In the genomic region with DNA sequence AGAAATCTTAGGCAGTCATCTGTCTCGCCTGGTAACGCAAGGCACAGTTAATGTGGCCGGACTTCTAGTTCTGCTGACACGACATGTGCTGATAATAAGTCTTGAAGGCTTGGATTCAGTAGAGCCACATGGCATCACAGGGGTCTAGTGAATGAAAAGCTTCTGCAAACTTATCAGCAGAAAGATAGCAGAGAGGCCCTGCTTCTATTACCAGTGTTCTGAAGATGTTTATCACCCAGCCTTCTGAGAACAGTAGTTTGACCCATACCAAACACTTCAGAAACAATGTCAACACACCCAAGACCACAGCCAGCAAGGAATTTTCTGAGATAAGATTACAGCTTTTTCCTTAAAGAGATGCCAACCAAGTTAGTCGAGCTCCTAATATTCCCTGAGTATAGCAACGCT, we compare ENCODE assay signal across 15 cellular contexts.
DNase-seq lines count a peak whose midpoint lies in the region; ATAC-seq and TF ChIP-seq lines count a peak whose summit lies in the region.
"Had no signal": no experiment of that assay in that cellular context is flagged by ENCODE, and none has a peak within 500 bp of the region (broad histone marks: within the 10 kb centered on the region; RNA-seq: fewer than 3 reads in every experiment).

No MANE protein-coding gene starts in this region.

- H3K36me3 Mint-ChIP-seq in glutamatergic neuron (ENCODE audit: unreplicated experiment) (peaks cover 12% of the 10 kb centered on the region), T-helper 17 cell (ENCODE audit: low read depth) (peaks cover 11% of the 10 kb centered on the region)
- H3K36me3 Mint-ChIP-seq: activated naive CD4-positive, alpha-beta T cell treated with anti-CD3 and anti-CD28 coated beads, Interleukin-2, amount 50 U/mL, for 24 hours had no signal

- no peak overlapping the region for H2AFZ ChIP-seq in parathyroid adenoma

- no peaks in the 10 kb centered on the region for H3K79me2 ChIP-seq in parathyroid adenoma

- H3K4me3 Mint-ChIP-seq in stimulated activated naive CD8-positive, alpha-beta T cell treated with anti-CD3 and anti-CD28 coated beads, Interleukin-15, amount 100 ng/mL, for 72 hours = no peak overlapping the region
- no peak overlapping the region for H3K4me3 Mint-ChIP-seq in glutamatergic neuron (ENCODE audit: unreplicated experiment)
- H3K4me3 Mint-ChIP-seq in T-helper 17 cell = no peak overlapping the region
- H3K4me3 Mint-ChIP-seq: activated naive CD4-positive, alpha-beta T cell treated with anti-CD3 and anti-CD28 coated beads, Interleukin-2, amount 50 U/mL, for 24 hours had no signal

- peaks cover 7% of the 10 kb centered on the region for H3K4me1 ChIP-seq in parathyroid adenoma
- H3K4me1 ChIP-seq: suprapubic skin had no signal

- H3K9me3 ChIP-seq in parathyroid adenoma (ENCODE audit: control insufficient read depth, low read length) = no peaks in the 10 kb centered on the region
- no peaks in the 10 kb centered on the region for H3K9me3 ChIP-seq in T-helper 17 cell (ENCODE audit: control insufficient read depth, low read length, poor library complexity, severe bottlenecking)
- H3K9me3 ChIP-seq: suprapubic skin had no signal

- no peaks in the 10 kb centered on the region for H3K27me3 ChIP-seq in parathyroid adenoma (ENCODE audit: control insufficient read depth, insufficient read depth, low read length)
- H3K27me3 ChIP-seq: suprapubic skin had no signal

- peak; percentile 32 for DNase-seq in Daoy (ENCODE audit: low read depth)
- peak; percentile 34 for DNase-seq in SK-N-DZ (ENCODE audit: low spot score)
- peak; percentile 42 for DNase-seq in fibroblast of pulmonary artery (ENCODE audit: low read depth)
- DNase-seq in stimulated activated naive CD8-positive, alpha-beta T cell treated with anti-CD3 and anti-CD28 coated beads, Interleukin-15, amount 100 ng/mL, for 72 hours = no peak
- no peak for DNase-seq in glutamatergic neuron
- no peak for DNase-seq in T-helper 17 cell
- no peak for DNase-seq in NCI-H524 treated with DMSO at 0.1 percent for 48 hours (lab: John Stamatoyannopoulos, UW)
- DNase-seq: activated CD4-positive, alpha-beta T cell treated with anti-CD3 and anti-CD28 coated beads for 48 hours; cerebellar nuclear complex; NCI-H1694; NCI-H446 treated with DMSO at 0.1 percent for 48 hours; SHP77 treated with DMSO at 0.1 percent for 48 hours had no signal

- peaks cover 14% of the 10 kb centered on the region for H3K4me1 Mint-ChIP-seq in stimulated activated naive CD8-positive, alpha-beta T cell treated with anti-CD3 and anti-CD28 coated beads, Interleukin-15, amount 100 ng/mL, for 72 hours
- H3K4me1 Mint-ChIP-seq in glutamatergic neuron (ENCODE audit: low read depth, unreplicated experiment) (peaks cover 13% of the 10 kb centered on the region), T-helper 17 cell (peaks cover 7% of the 10 kb centered on the region)
- H3K4me1 Mint-ChIP-seq: activated naive CD4-positive, alpha-beta T cell treated with anti-CD3 and anti-CD28 coated beads, Interleukin-2, amount 50 U/mL, for 24 hours had no signal

- H3K27ac ChIP-seq in parathyroid adenoma = peak overlapping the region; percentile 12
- H3K27ac ChIP-seq: suprapubic skin had no signal

- H3K27ac Mint-ChIP-seq in stimulated activated naive CD8-positive, alpha-beta T cell treated with anti-CD3 and anti-CD28 coated beads, Interleukin-15, amount 100 ng/mL, for 72 hours = no peak overlapping the region
- H3K27ac Mint-ChIP-seq in glutamatergic neuron (ENCODE audit: unreplicated experiment) (no peak overlapping the region), T-helper 17 cell (no peak overlapping the region)
- H3K27ac Mint-ChIP-seq: activated naive CD4-positive, alpha-beta T cell treated with anti-CD3 and anti-CD28 coated beads, Interleukin-2, amount 50 U/mL, for 24 hours had no signal

- no peaks in the 10 kb centered on the region for H3K36me3 ChIP-seq in parathyroid adenoma (ENCODE audit: control insufficient read depth, insufficient read depth, low read length)
- H3K36me3 ChIP-seq: suprapubic skin had no signal

- H3K4me2 ChIP-seq in parathyroid adenoma (ENCODE audit: low read length) = peak overlapping the region; percentile 27

- TF ChIP-seq CTCF in fibroblast of pulmonary artery (IDR thresholded peaks at IDR 0.05; ENCODE audit: low read length, missing control alignments) (no peak), parathyroid adenoma (IDR thresholded peaks at IDR 0.05) (no peak), glutamatergic neuron (IDR thresholded peaks at IDR 0.05; ENCODE audit: partially characterized antibody, unreplicated experiment) (no peak)

- H3K27me3 Mint-ChIP-seq in stimulated activated naive CD8-positive, alpha-beta T cell treated with anti-CD3 and anti-CD28 coated beads, Interleukin-15, amount 100 ng/mL, for 72 hours = peaks cover 23% of the 10 kb centered on the region
- peaks cover 9% of the 10 kb centered on the region for H3K27me3 Mint-ChIP-seq in glutamatergic neuron (ENCODE audit: unreplicated experiment)
- H3K27me3 Mint-ChIP-seq in T-helper 17 cell = no peaks in the 10 kb centered on the region
- H3K27me3 Mint-ChIP-seq: activated naive CD4-positive, alpha-beta T cell treated with anti-CD3 and anti-CD28 coated beads, Interleukin-2, amount 50 U/mL, for 24 hours had no signal

- no peak for ATAC-seq in stimulated activated naive CD8-positive, alpha-beta T cell treated with anti-CD3 and anti-CD28 coated beads, Interleukin-15, amount 100 ng/mL, for 72 hours
- no peak for ATAC-seq in T-helper 17 cell

- H3K9me3 Mint-ChIP-seq in stimulated activated naive CD8-positive, alpha-beta T cell treated with anti-CD3 and anti-CD28 coated beads, Interleukin-15, amount 100 ng/mL, for 72 hours = no peaks in the 10 kb centered on the region
- H3K9me3 Mint-ChIP-seq in glutamatergic neuron (ENCODE audit: unreplicated experiment) = peaks cover 18% of the 10 kb centered on the region
- H3K9me3 Mint-ChIP-seq: activated naive CD4-positive, alpha-beta T cell treated with anti-CD3 and anti-CD28 coated beads, Interleukin-2, amount 50 U/mL, for 24 hours had no signal

- H3K9ac ChIP-seq in parathyroid adenoma = no peak overlapping the region

- H3K4me3 ChIP-seq in fibroblast of pulmonary artery (replicated peaks; ENCODE audit: low read depth, low read length) (no peak overlapping the region), parathyroid adenoma (ENCODE audit: low read depth, low read length) (no peak overlapping the region)
- H3K4me3 ChIP-seq: suprapubic skin had no signal

Comparison
In these comparisons a context has a peak if more than half of its experiments do, and no peak if none do; other contexts are left out.
1. DNase-seq: peak in Daoy (single experiment), SK-N-DZ (single experiment) and fibroblast of pulmonary artery (single experiment); none in stimulated activated naive CD8-positive, alpha-beta T cell treated with anti-CD3 and anti-CD28 coated beads, Interleukin-15, amount 100 ng/mL, for 72 hours (0 of 2), glutamatergic neuron (single experiment), T-helper 17 cell (0 of 3) and NCI-H524 treated with DMSO at 0.1 percent for 48 hours (single experiment).